1 cellular context compared by ENCODE assay signal in the genomic region with DNA sequence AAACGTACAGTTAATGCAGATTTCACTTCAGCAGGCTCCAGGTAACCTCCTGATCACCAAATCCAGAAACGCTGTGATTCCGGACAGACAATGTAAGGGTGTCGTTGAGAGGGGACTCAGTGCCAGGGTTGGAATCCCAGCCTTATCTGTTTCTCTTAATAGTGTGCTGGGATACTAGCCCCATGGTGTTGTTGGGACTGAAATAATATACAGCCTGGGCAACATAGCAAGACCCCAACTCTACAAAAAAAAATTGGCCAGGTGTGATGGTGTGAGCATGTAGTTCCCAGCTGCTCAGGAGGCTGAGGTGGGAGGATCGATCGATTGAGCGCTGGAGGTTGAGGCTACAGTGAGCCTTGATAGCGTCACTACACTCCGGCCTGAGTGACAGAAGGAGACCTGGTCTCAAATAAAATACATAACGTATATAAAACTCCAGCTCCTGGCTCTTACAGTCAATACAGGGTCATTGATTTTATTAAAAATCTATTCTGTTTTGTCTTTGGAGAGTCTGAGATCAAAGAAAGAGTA.
TF ChIP-seq lines count a peak whose summit lies in the region.

No MANE protein-coding gene starts in this region.

TF ChIP-seq in K562, 482 proteins besides CTCF, POLR2A, EP300 and RAD21:
- peak; percentile 36 for TF ChIP-seq RBM25 (IDR thresholded peaks at IDR 0.05; ENCODE audit: low read depth, low read length, severe bottlenecking)
- TF ChIP-seq, protein P1, sequence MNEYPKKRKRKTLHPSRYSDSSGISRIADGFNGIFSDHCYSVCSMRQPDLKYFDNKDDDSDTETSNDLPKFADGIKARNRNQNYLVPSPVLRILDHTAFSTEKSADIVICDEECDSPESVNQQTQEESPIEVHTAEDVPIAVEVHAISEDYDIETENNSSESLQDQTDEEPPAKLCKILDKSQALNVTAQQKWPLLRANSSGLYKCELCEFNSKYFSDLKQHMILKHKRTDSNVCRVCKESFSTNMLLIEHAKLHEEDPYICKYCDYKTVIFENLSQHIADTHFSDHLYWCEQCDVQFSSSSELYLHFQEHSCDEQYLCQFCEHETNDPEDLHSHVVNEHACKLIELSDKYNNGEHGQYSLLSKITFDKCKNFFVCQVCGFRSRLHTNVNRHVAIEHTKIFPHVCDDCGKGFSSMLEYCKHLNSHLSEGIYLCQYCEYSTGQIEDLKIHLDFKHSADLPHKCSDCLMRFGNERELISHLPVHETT (CRISPR knock-in tag; conservative IDR thresholded peaks at IDR 0.05 in 1 of 2, IDR thresholded peaks at IDR 0.05 in 1 of 2): no peak
- TF ChIP-seq ZNF121 (CRISPR knock-in tag; conservative IDR thresholded peaks at IDR 0.05): peak; percentile 91
TF ChIP-seq in K562: peak in this region for 2.
